In the genomic region with DNA sequence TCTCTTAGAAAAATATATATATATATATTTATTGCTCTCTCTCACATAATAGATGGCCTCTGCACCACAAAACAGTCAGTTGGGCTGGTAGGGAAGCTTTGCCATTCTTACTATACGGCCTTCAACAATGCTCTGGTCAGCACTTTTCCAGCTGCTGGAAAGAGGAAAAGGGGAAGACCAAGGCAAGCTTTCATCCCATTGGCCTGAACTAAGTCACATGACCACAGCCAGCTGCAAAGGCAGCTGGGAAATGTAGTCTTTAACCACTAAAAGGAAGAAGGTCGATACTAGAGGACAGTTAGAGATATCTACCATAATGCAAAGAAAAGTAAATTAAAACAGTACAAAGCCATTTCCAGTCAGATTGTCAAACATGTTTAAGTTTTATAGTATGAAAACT, we compare ENCODE assay signal across 2 cellular contexts.
A peak's percentile ranks its signal among the peaks of the same experiment; 100 is the strongest.
TF ChIP-seq lines count a peak whose summit lies in the region.

No MANE protein-coding gene starts in this region.

TF ChIP-seq in K562, 482 proteins besides CTCF, POLR2A, EP300 and RAD21 (continues in another document):
- TF ChIP-seq FOS (IDR thresholded peaks at IDR 0.05; ENCODE audit: extremely low read depth, insufficient read length) (peak; percentile 41), POLR2B (IDR thresholded peaks at IDR 0.05; ENCODE audit: low read depth, partially characterized antibody) (no peak), NR2C1 (IDR thresholded peaks at IDR 0.05) (peak; percentile 49; the same call in 1 of the 2 replicates), NR2C1 (tag; IDR thresholded peaks at IDR 0.05) (no peak), HNRNPUL1 (IDR thresholded peaks at IDR 0.05; ENCODE audit: low read length) (no peak), ZNF41 (CRISPR knock-in tag; conservative IDR thresholded peaks at IDR 0.05) (no peak), ESRRB (CRISPR knock-in tag; IDR thresholded peaks at IDR 0.05; ENCODE audit: borderline replicate concordance) (no peak), IRF2 (CRISPR knock-in tag; IDR thresholded peaks at IDR 0.05) (no peak), MAFK (IDR thresholded peaks at IDR 0.05; ENCODE audit: low read length) (peak; percentile 84), CTCFL (IDR thresholded peaks at IDR 0.05; ENCODE audit: borderline replicate concordance, insufficient read depth, low read depth, low read length, poor library complexity, severe bottlenecking) (no peak), HCFC1 (IDR thresholded peaks at IDR 0.05; ENCODE audit: low read depth, low read length) (peak; percentile 94), GABPA (tag; conservative IDR thresholded peaks at IDR 0.05; ENCODE audit: low read depth) (no peak), DMBX1 (CRISPR knock-in tag; IDR thresholded peaks at IDR 0.05; ENCODE audit: borderline replicate concordance) (no peak)
- TF ChIP-seq, protein P1, sequence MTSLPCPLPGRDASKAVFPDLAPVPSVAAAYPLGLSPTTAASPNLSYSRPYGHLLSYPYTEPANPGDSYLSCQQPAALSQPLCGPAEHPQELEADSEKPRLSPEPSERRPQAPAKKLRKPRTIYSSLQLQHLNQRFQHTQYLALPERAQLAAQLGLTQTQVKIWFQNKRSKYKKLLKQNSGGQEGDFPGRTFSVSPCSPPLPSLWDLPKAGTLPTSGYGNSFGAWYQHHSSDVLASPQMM (CRISPR knock-in tag; IDR thresholded peaks at IDR 0.05): no peak
- TF ChIP-seq, protein P2, sequence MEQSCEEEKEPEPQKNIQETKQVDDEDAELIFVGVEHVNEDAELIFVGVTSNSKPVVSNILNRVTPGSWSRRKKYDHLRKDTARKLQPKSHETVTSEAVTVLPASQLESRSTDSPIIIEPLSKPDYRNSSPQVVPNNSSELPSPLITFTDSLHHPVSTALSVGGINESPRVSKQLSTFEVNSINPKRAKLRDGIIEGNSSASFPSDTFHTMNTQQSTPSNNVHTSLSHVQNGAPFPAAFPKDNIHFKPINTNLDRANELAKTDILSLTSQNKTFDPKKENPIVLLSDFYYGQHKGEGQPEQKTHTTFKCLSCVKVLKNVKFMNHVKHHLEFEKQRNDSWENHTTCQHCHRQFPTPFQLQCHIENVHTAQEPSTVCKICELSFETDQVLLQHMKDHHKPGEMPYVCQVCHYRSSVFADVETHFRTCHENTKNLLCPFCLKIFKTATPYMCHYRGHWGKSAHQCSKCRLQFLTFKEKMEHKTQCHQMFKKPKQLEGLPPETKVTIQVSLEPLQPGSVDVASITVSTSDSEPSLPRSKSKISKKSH (CRISPR knock-in tag; IDR thresholded peaks at IDR 0.05): no peak
- TF ChIP-seq, protein P3, sequence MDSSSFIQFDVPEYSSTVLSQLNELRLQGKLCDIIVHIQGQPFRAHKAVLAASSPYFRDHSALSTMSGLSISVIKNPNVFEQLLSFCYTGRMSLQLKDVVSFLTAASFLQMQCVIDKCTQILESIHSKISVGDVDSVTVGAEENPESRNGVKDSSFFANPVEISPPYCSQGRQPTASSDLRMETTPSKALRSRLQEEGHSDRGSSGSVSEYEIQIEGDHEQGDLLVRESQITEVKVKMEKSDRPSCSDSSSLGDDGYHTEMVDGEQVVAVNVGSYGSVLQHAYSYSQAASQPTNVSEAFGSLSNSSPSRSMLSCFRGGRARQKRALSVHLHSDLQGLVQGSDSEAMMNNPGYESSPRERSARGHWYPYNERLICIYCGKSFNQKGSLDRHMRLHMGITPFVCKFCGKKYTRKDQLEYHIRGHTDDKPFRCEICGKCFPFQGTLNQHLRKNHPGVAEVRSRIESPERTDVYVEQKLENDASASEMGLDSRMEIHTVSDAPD (CRISPR knock-in tag; IDR thresholded peaks at IDR 0.05): no peak
- TF ChIP-seq, protein P4, sequence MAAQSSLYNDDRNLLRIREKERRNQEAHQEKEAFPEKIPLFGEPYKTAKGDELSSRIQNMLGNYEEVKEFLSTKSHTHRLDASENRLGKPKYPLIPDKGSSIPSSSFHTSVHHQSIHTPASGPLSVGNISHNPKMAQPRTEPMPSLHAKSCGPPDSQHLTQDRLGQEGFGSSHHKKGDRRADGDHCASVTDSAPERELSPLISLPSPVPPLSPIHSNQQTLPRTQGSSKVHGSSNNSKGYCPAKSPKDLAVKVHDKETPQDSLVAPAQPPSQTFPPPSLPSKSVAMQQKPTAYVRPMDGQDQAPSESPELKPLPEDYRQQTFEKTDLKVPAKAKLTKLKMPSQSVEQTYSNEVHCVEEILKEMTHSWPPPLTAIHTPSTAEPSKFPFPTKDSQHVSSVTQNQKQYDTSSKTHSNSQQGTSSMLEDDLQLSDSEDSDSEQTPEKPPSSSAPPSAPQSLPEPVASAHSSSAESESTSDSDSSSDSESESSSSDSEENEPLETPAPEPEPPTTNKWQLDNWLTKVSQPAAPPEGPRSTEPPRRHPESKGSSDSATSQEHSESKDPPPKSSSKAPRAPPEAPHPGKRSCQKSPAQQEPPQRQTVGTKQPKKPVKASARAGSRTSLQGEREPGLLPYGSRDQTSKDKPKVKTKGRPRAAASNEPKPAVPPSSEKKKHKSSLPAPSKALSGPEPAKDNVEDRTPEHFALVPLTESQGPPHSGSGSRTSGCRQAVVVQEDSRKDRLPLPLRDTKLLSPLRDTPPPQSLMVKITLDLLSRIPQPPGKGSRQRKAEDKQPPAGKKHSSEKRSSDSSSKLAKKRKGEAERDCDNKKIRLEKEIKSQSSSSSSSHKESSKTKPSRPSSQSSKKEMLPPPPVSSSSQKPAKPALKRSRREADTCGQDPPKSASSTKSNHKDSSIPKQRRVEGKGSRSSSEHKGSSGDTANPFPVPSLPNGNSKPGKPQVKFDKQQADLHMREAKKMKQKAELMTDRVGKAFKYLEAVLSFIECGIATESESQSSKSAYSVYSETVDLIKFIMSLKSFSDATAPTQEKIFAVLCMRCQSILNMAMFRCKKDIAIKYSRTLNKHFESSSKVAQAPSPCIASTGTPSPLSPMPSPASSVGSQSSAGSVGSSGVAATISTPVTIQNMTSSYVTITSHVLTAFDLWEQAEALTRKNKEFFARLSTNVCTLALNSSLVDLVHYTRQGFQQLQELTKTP (IDR thresholded peaks at IDR 0.05; ENCODE audit: low read depth in 1 of 2, partially characterized antibody in 2 of 2): peak in 1 of 2 experiments; percentile 73

TF ChIP-seq in HepG2, 621 proteins besides CTCF, POLR2A, EP300 and RAD21 (continues in another document):
- TF ChIP-seq MAFF (IDR thresholded peaks at IDR 0.05; ENCODE audit: low read depth, low read length) (peak; percentile 65), RAD51 (IDR thresholded peaks at IDR 0.05; ENCODE audit: borderline replicate concordance) (peak; percentile 25; the same call in 1 of the 2 replicates), MAFK (conservative IDR thresholded peaks at IDR 0.05 in 1 of 2, IDR thresholded peaks at IDR 0.05 in 1 of 2; ENCODE audit: low read length in 2 of 2) (peak; percentile 77 to 80), EED (CRISPR knock-in tag; IDR thresholded peaks at IDR 0.05) (no peak), ZNF317 (CRISPR knock-in tag; IDR thresholded peaks at IDR 0.05) (no peak), HCFC1 (IDR thresholded peaks at IDR 0.05; ENCODE audit: low read depth, low read length) (peak; percentile 65; the same call in 1 of the 2 replicates), ELF3 (CRISPR knock-in tag; IDR thresholded peaks at IDR 0.05) (peak; percentile 35; the same call in 1 of the 2 replicates), MEF2D (CRISPR knock-in tag; IDR thresholded peaks at IDR 0.05) (no peak), THAP11 (CRISPR knock-in tag; IDR thresholded peaks at IDR 0.05) (peak; percentile 98), PBX2 (CRISPR knock-in tag; IDR thresholded peaks at IDR 0.05) (no peak), KDM5A (IDR thresholded peaks at IDR 0.05; ENCODE audit: borderline replicate concordance, low read length) (no peak), BORCS8-MEF2B (CRISPR knock-in tag; IDR thresholded peaks at IDR 0.05) (no peak), NFYB (CRISPR knock-in tag; IDR thresholded peaks at IDR 0.05) (peak; percentile 71), USF2 (IDR thresholded peaks at IDR 0.05; ENCODE audit: low read depth, low read length) (peak; percentile 59), USF2 (CRISPR knock-in tag; IDR thresholded peaks at IDR 0.05; ENCODE audit: borderline replicate concordance) (peak; percentile 74; the same call in 1 of the 2 replicates), CEBPZ (IDR thresholded peaks at IDR 0.05; ENCODE audit: low read length) (no peak), ATF7 (IDR thresholded peaks at IDR 0.05) (no peak), ATF7 (CRISPR knock-in tag; IDR thresholded peaks at IDR 0.05) (no peak), ELF1 (CRISPR knock-in tag; IDR thresholded peaks at IDR 0.05) (0 out of 2 replicates have a peak, but pooled peaks have one; percentile 40), NFYC (CRISPR knock-in tag; IDR thresholded peaks at IDR 0.05) (peak; percentile 76), SUZ12 (IDR thresholded peaks at IDR 0.05; ENCODE audit: low read depth, low read length) (peak; percentile 37; the same call in 1 of the 2 replicates)
- TF ChIP-seq, protein P5, sequence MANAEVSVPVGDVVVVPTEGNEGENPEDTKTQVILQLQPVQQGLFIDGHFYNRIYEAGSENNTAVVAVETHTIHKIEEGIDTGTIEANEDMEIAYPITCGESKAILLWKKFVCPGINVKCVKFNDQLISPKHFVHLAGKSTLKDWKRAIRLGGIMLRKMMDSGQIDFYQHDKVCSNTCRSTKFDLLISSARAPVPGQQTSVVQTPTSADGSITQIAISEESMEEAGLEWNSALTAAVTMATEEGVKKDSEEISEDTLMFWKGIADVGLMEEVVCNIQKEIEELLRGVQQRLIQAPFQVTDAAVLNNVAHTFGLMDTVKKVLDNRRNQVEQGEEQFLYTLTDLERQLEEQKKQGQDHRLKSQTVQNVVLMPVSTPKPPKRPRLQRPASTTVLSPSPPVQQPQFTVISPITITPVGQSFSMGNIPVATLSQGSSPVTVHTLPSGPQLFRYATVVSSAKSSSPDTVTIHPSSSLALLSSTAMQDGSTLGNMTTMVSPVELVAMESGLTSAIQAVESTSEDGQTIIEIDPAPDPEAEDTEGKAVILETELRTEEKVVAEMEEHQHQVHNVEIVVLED (CRISPR knock-in tag; IDR thresholded peaks at IDR 0.05; ENCODE audit: borderline replicate concordance): no peak
- TF ChIP-seq, protein P6, sequence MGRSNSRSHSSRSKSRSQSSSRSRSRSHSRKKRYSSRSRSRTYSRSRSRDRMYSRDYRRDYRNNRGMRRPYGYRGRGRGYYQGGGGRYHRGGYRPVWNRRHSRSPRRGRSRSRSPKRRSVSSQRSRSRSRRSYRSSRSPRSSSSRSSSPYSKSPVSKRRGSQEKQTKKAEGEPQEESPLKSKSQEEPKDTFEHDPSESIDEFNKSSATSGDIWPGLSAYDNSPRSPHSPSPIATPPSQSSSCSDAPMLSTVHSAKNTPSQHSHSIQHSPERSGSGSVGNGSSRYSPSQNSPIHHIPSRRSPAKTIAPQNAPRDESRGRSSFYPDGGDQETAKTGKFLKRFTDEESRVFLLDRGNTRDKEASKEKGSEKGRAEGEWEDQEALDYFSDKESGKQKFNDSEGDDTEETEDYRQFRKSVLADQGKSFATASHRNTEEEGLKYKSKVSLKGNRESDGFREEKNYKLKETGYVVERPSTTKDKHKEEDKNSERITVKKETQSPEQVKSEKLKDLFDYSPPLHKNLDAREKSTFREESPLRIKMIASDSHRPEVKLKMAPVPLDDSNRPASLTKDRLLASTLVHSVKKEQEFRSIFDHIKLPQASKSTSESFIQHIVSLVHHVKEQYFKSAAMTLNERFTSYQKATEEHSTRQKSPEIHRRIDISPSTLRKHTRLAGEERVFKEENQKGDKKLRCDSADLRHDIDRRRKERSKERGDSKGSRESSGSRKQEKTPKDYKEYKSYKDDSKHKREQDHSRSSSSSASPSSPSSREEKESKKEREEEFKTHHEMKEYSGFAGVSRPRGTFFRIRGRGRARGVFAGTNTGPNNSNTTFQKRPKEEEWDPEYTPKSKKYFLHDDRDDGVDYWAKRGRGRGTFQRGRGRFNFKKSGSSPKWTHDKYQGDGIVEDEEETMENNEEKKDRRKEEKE (IDR thresholded peaks at IDR 0.05): no peak
